Comparison of ENCODE assay signal across 24 cellular contexts in genomic region chr14:60973070-60973469, GRCh38. TPM values are rescaled to one million over a fixed set of nuclear protein-coding genes. Genes with fewer than 3 reads are reported as not detected.
DNase-seq lines count a peak whose midpoint lies in the region; ATAC-seq, FAIRE-seq and TF ChIP-seq lines count a peak whose summit lies in the region.
"Had no signal": no experiment of that assay in that cellular context is flagged by ENCODE, and none has a peak within 500 bp of the region (broad histone marks: within the 10 kb centered on the region; RNA-seq: fewer than 3 reads in every experiment).

No MANE protein-coding gene starts in this region.

- no peak for TF ChIP-seq CTCF in psoas muscle (IDR thresholded peaks at IDR 0.05)

- H3K36me3 Mint-ChIP-seq in activated T-cell treated with anti-CD3 and anti-CD28 coated beads, Interleukin-2, amount 50 U/mL, for 72 hours (ENCODE audit: insufficient read depth in 2 of 2) = peaks cover 2 to 21% of the 10 kb centered on the region in 2 donors
- H3K36me3 Mint-ChIP-seq in activated T-cell treated with anti-CD3 and anti-CD28 coated beads, Interleukin-2, amount 50 U/mL, for 4 hours (ENCODE audit: insufficient read depth) = peaks cover 9% of the 10 kb centered on the region
- peaks cover 10% of the 10 kb centered on the region for H3K36me3 Mint-ChIP-seq in memory B cell

- no peaks in the 10 kb centered on the region for H3K27me3 ChIP-seq in psoas muscle (ENCODE audit: insufficient read depth in 3 of 3, low read length in 2 of 3)
- H3K27me3 ChIP-seq: BLaER1 had no signal

- no peak for DNase-seq in activated T-cell treated with anti-CD3 and anti-CD28 coated beads, Interleukin-2, amount 50 U/mL, for 72 hours
- no peak for DNase-seq in activated T-cell treated with anti-CD3 and anti-CD28 coated beads, Interleukin-2, amount 50 U/mL, for 4 hours
- DNase-seq in memory B cell (ENCODE audit: low spot score in 2 of 2) (no peak), psoas muscle (no peak), urothelium cell line (ENCODE audit: low spot score) (no peak), NCI-H524 (lab: John Stamatoyannopoulos, UW) (no peak), GM03348 (ENCODE audit: low spot score) (no peak), SW 1271 (lab: John Stamatoyannopoulos, UW) (no peak)
- DNase-seq: Caco-2; CD4-positive, CD25-positive, alpha-beta regulatory T cell; CD8-positive, alpha-beta T cell; DMS153; DND-41; GM23248 had no signal

- no peaks in the 10 kb centered on the region for H3K9me3 Mint-ChIP-seq in activated T-cell treated with anti-CD3 and anti-CD28 coated beads, Interleukin-2, amount 50 U/mL, for 72 hours
- H3K9me3 Mint-ChIP-seq in activated T-cell treated with anti-CD3 and anti-CD28 coated beads, Interleukin-2, amount 50 U/mL, for 4 hours = no peaks in the 10 kb centered on the region
- H3K9me3 Mint-ChIP-seq in memory B cell = no peaks in the 10 kb centered on the region
- H3K9me3 Mint-ChIP-seq: CD4-positive, CD25-positive, alpha-beta regulatory T cell; CD8-positive, alpha-beta T cell had no signal

- peak; percentile 89 for FAIRE-seq in urothelium cell line (lab: Jason Lieb, UNC)
- FAIRE-seq: A204.1, G401.6, GM12878, GM19239, H54 had no signal

- peak overlapping the region; percentile 28 for H3K27ac ChIP-seq in psoas muscle
- H3K27ac ChIP-seq: 22Rv1, BLaER1, C4-2B, GM23248 had no signal

- no peak for ATAC-seq in activated T-cell treated with anti-CD3 and anti-CD28 coated beads, Interleukin-2, amount 50 U/mL, for 72 hours (replicated peaks in 1 of 2)
- no peak for ATAC-seq in activated T-cell treated with anti-CD3 and anti-CD28 coated beads, Interleukin-2, amount 50 U/mL, for 4 hours
- no peak for ATAC-seq in memory B cell (ENCODE audit: low read depth)
- peak in 2 of 4 donors; percentile 4 to 16 for ATAC-seq in psoas muscle
- ATAC-seq: CD8-positive, alpha-beta T cell; GM12878 had no signal

- intact Hi-C loops in psoas muscle (cut with DNase I) = no loop called here

- H3K27me3 Mint-ChIP-seq in activated T-cell treated with anti-CD3 and anti-CD28 coated beads, Interleukin-2, amount 50 U/mL, for 72 hours (ENCODE audit: low read depth) = no peaks in the 10 kb centered on the region
- H3K27me3 Mint-ChIP-seq in activated T-cell treated with anti-CD3 and anti-CD28 coated beads, Interleukin-2, amount 50 U/mL, for 4 hours (ENCODE audit: low read depth) = no peaks in the 10 kb centered on the region
- H3K27me3 Mint-ChIP-seq in memory B cell = no peaks in the 10 kb centered on the region
- H3K27me3 Mint-ChIP-seq: B cell; CD4-positive, CD25-positive, alpha-beta regulatory T cell had no signal

- 95 to 98% (median 97%) methylated on average over 3 of the region's 3 CpGs for WGBS in psoas muscle, 3 donors

- H3K4me1 Mint-ChIP-seq in activated T-cell treated with anti-CD3 and anti-CD28 coated beads, Interleukin-2, amount 50 U/mL, for 72 hours (ENCODE audit: low read depth) = peaks cover 10% of the 10 kb centered on the region
- H3K4me1 Mint-ChIP-seq in activated T-cell treated with anti-CD3 and anti-CD28 coated beads, Interleukin-2, amount 50 U/mL, for 4 hours (ENCODE audit: low read depth) = peaks cover 5% of the 10 kb centered on the region
- H3K4me1 Mint-ChIP-seq in memory B cell = peaks cover 3% of the 10 kb centered on the region
- H3K4me1 Mint-ChIP-seq: B cell had no signal

- no peak overlapping the region for H3K4me3 Mint-ChIP-seq in activated T-cell treated with anti-CD3 and anti-CD28 coated beads, Interleukin-2, amount 50 U/mL, for 72 hours
- H3K4me3 Mint-ChIP-seq in activated T-cell treated with anti-CD3 and anti-CD28 coated beads, Interleukin-2, amount 50 U/mL, for 4 hours = no peak overlapping the region
- H3K4me3 Mint-ChIP-seq in memory B cell = no peak overlapping the region
- H3K4me3 Mint-ChIP-seq: B cell; CD4-positive, CD25-positive, alpha-beta regulatory T cell; CD8-positive, alpha-beta T cell had no signal

- H3K36me3 ChIP-seq in psoas muscle (ENCODE audit: insufficient read depth in 1 of 2, low read depth in 1 of 2) = peaks cover 0 to 41% of the 10 kb centered on the region in 2 donors
- H3K36me3 ChIP-seq: BLaER1 had no signal

- H3K4me1 ChIP-seq in psoas muscle = peaks cover 50% of the 10 kb centered on the region
- H3K4me1 ChIP-seq: Caco-2 had no signal

- H3K4me3 ChIP-seq in psoas muscle = no peak overlapping the region
- H3K4me3 ChIP-seq: BLaER1, GM12878, GM23248, HAP-1 had no signal

- no peaks in the 10 kb centered on the region for H3K9me3 ChIP-seq in psoas muscle
- H3K9me3 ChIP-seq: BLaER1, Caco-2, HAP-1 had no signal

- H3K27ac Mint-ChIP-seq in activated T-cell treated with anti-CD3 and anti-CD28 coated beads, Interleukin-2, amount 50 U/mL, for 72 hours = peak overlapping the region; percentile 58
- H3K27ac Mint-ChIP-seq in memory B cell = peak overlapping the region; percentile 8
- H3K27ac Mint-ChIP-seq: B cell; CD8-positive, alpha-beta T cell had no signal

RNA-seq across cellular contexts. Expression of gene TRMT5, which starts 7.8 kb away (rescaled TPM):
- total RNA-seq in activated T-cell treated with anti-CD3 and anti-CD28 coated beads, Interleukin-2, amount 50 U/mL, for 72 hours = 10 to 100 TPM in 1 of 2 donors, 1 to 10 TPM in 1; 9.5 to 10.6 TPM
- total RNA-seq in activated T-cell treated with anti-CD3 and anti-CD28 coated beads, Interleukin-2, amount 50 U/mL, for 4 hours = 10 to 100 TPM; 14.8 to 20.5 (median 20.0) TPM
- 10 to 100 TPM in 3 of 4 donors, 1 to 10 TPM in 1; 9.7 to 26.0 (median 12.8) TPM for total RNA-seq in psoas muscle
- 10 to 100 TPM in 1 of 3 donors, 1 to 10 TPM in 2; 5.7 to 12.9 (median 8.8) TPM for polyA plus RNA-seq in psoas muscle

RNA-seq across cellular contexts. Expression of gene SLC38A6, which starts 8.0 kb away (rescaled TPM):
- 1 to 10 TPM; 5.9 to 8.0 TPM for total RNA-seq in activated T-cell treated with anti-CD3 and anti-CD28 coated beads, Interleukin-2, amount 50 U/mL, for 72 hours
- total RNA-seq in activated T-cell treated with anti-CD3 and anti-CD28 coated beads, Interleukin-2, amount 50 U/mL, for 4 hours = 1 to 10 TPM; 2.9 to 3.8 (median 3.3) TPM
- 10 to 100 TPM in 1 of 4 donors, 1 to 10 TPM in 3; 4.9 to 11.9 (median 6.6) TPM for total RNA-seq in psoas muscle
- 1 to 10 TPM; 1.5 to 2.8 (median 2.5) TPM for polyA plus RNA-seq in psoas muscle
